ENCODE assay signal across 1 cellular context in genomic region chr1:84299536-84300260, GRCh38.
TF ChIP-seq lines count a peak whose summit lies in the region.

No MANE protein-coding gene starts in this region.

TF ChIP-seq in HEK293, 187 proteins besides CTCF, POLR2A, EP300 and RAD21 (continued from another document):
- peak; percentile 18; the same call in 1 of the 2 replicates for TF ChIP-seq REST (tag by site-specific recombination; IDR thresholded peaks at IDR 0.05)
- TF ChIP-seq ZNF426 (tag by site-specific recombination; IDR thresholded peaks at IDR 0.05), result peak; percentile 52
- 0 out of 2 replicates have a peak, but pooled peaks have one; percentile 30 for TF ChIP-seq ZBTB8A (tag by site-specific recombination; IDR thresholded peaks at IDR 0.05)
- TF ChIP-seq ZEB2 (tag by site-specific recombination; IDR thresholded peaks at IDR 0.05), result no peak
- TF ChIP-seq ZNF394 (tag by site-specific recombination; IDR thresholded peaks at IDR 0.05; ENCODE audit: borderline replicate concordance), result peak; percentile 69; the same call in 1 of the 2 replicates
